ENCODE assay signal across 19 cellular contexts in the genomic region with DNA sequence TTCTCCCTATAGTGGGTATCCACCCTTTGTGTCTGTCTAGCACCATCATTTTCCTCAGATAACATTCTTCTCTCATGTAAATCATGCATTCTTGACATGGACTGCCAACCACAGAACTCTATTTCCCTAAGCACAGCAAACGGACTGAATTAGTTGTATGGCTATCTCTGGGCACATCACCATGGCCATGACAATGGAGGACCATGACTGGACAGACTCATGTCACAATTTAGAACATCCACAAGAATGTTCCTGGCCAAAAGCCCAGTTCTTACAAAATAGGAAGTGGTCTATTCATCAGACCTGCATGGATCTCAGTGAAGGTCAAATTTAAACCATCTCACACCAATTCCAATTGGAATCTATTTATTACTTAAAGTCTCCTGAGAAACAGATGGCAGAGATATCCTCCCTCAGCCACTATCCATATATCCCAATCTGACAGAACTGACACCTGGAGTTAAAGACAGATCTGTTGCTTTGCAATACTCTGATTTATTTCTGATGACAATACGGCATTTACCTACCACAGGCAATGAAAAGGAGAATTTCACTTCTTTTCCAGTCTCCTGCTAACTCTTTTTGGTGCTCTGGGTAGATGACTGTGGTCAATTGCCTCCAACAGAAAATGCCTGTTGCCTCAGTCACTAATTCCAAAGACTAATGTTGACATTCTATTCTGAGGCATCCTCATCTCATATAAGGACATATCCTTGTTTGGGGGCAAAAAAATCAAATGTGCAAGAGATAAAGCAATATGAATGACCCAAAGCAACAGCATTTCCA.
A peak's percentile ranks its signal among the peaks of the same experiment; 100 is the strongest.
DNase-seq lines count a peak whose midpoint lies in the region; TF ChIP-seq lines count a peak whose summit lies in the region.
"Had no signal": no experiment of that assay in that cellular context is flagged by ENCODE, and none has a peak within 500 bp of the region (broad histone marks: within the 10 kb centered on the region; RNA-seq: fewer than 3 reads in every experiment).

No MANE protein-coding gene starts in this region.

- H3K27me3 ChIP-seq in BJ (ENCODE audit: control insufficient read depth, insufficient read depth, low read length) (no peaks in the 10 kb centered on the region), sigmoid colon (no peaks in the 10 kb centered on the region)
- H3K27me3 ChIP-seq: uterus had no signal

- TF ChIP-seq EP300 in sigmoid colon (IDR thresholded peaks at IDR 0.05), result no peak

- POLR2A ChIA-PET in BJ (lab: Charles Lee), result no interaction called here

- CTCF ChIA-PET in BJ (lab: Yijun Ruan, JAX), result no interaction called here

- H3K9me3 ChIP-seq in sigmoid colon, result no peaks in the 10 kb centered on the region
- H3K9me3 ChIP-seq: uterus had no signal

- intact Hi-C loops in sigmoid colon (cut with DNase I), result no loop called here

- no peak for TF ChIP-seq CTCF in BJ (IDR thresholded peaks at IDR 0.05; ENCODE audit: insufficient read depth, low read depth, low read length)
- TF ChIP-seq CTCF in cardiac fibroblast (IDR thresholded peaks at IDR 0.05; ENCODE audit: low read depth, low read length), result no peak
- no peak for TF ChIP-seq CTCF in sigmoid colon (IDR thresholded peaks at IDR 0.05)

- no peak overlapping the region for H3K4me3 ChIP-seq in BJ (ENCODE audit: low read depth, low read length)
- H3K4me3 ChIP-seq in cardiac fibroblast (replicated peaks in 1 of 2; ENCODE audit: low read depth in 2 of 2, low read length in 2 of 2), result no peak overlapping the region
- H3K4me3 ChIP-seq in sigmoid colon, result no peak overlapping the region
- H3K4me3 ChIP-seq: uterus had no signal

- H3K27ac ChIP-seq in sigmoid colon, result no peak overlapping the region
- H3K27ac ChIP-seq: uterus had no signal

- H3K36me3 ChIP-seq in BJ (ENCODE audit: control insufficient read depth, insufficient read depth, low read length), result no peaks in the 10 kb centered on the region
- no peaks in the 10 kb centered on the region for H3K36me3 ChIP-seq in sigmoid colon
- H3K36me3 ChIP-seq: uterus had no signal

- H3K4me1 ChIP-seq in sigmoid colon, result no peaks in the 10 kb centered on the region
- H3K4me1 ChIP-seq: uterus had no signal

- DNase-seq in BJ (ENCODE audit: low read depth) (peak; percentile 40), OCI-M2 (lab: John Stamatoyannopoulos, UW; ENCODE audit: unreplicated experiment) (peak; percentile 48), cardiac fibroblast (ENCODE audit: low read depth in 2 of 2) (peak; percentile 77 to 93), kidney tubule cell (ENCODE audit: low spot score) (peak; percentile 85), pons (ENCODE audit: low spot score) (no peak), foreskin melanocyte (no peak), sigmoid colon (no peak)
- no peak for DNase-seq in stimulated activated CD4-positive, alpha-beta T cell treated with anti-CD3 and anti-CD28 coated beads, Interleukin-1b, Interleukin-23, amount 100 ng/mL, for 48 hours
- DNase-seq: ACHN; activated B cell treated with CpG ODN at 0.5 μM for 24 hours; CD4-positive, alpha-beta T cell; DND-41; H9; NCI-H1436 treated with DMSO at 0.1 percent for 48 hours; NCI-H226; right cardiac atrium; SHP77; T-cell; uterus had no signal

- TF ChIP-seq POLR2A in sigmoid colon (IDR thresholded peaks at IDR 0.05), result no peak

- 68 to 69% methylated on average over 2 of the region's 2 CpGs for WGBS in sigmoid colon, 2 donors

Comparison
In these comparisons a context has a peak if more than half of its experiments do, and no peak if none do; other contexts are left out.
1. DNase-seq: peak in BJ (single experiment), OCI-M2 (single experiment), cardiac fibroblast (2 of 2) and kidney tubule cell (single experiment); none in pons (single experiment), foreskin melanocyte (single experiment), sigmoid colon (single experiment) and stimulated activated CD4-positive, alpha-beta T cell treated with anti-CD3 and anti-CD28 coated beads, Interleukin-1b, Interleukin-23, amount 100 ng/mL, for 48 hours (single experiment).